ENCODE assay signal across 12 cellular contexts in the genomic region with DNA sequence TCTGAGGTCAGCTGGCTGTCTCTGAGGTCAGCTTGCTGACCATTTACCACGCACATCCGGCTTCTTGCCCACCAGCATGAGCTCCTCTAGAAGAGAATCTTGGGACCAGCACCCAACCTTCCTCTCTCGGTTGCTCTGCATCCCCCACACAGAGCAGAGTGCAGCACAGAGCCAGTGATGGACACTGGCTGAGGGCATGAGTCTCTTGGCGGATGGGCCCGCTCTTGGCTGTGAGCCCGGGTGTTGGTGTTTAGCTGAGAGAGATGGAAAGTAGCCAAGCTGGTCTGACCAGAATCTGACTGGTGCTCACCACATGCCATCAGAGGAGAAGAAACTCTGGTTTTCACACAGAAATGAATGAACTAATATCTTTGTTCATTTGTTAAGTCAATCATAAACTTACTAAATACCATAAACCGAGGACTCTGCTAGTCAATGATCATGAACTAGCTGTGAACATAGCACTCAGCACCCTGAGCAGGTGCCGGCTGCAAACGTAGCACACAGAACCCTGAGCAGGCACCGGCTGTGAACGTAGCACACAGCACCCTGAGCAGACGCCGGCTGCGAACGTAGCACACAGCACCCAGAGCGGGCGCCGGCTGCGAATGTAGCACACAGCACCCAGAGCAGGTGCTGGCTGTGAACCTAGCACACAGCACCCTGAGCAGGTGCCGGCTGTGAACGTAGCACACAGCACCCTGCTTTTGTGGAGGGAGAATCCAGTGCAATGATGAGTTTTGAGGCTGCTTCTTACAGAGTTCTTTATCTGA. TPM values are rescaled to one million over a fixed set of nuclear protein-coding genes. Genes with fewer than 3 reads are reported as not detected.
A peak's percentile ranks its signal among the peaks of the same experiment; 100 is the strongest.
DNase-seq lines count a peak whose midpoint lies in the region; ATAC-seq and TF ChIP-seq lines count a peak whose summit lies in the region.
"Had no signal": no experiment of that assay in that cellular context is flagged by ENCODE, and none has a peak within 500 bp of the region (broad histone marks: within the 10 kb centered on the region; RNA-seq: fewer than 3 reads in every experiment).

No MANE protein-coding gene starts in this region.

- H3K4me3 Mint-ChIP-seq in activated naive CD4-positive, alpha-beta T cell treated with anti-CD3 and anti-CD28 coated beads for 36 hours = no peak overlapping the region

- no peak overlapping the region for H3K27ac Mint-ChIP-seq in activated naive CD4-positive, alpha-beta T cell treated with anti-CD3 and anti-CD28 coated beads for 36 hours
- H3K27ac Mint-ChIP-seq: progenitor cell of endocrine pancreas had no signal

- H3K9me3 ChIP-seq in fibroblast of lung (ENCODE audit: control insufficient read depth, insufficient read depth, low read depth, low read length) = no peaks in the 10 kb centered on the region

- no peak for ATAC-seq in HG02981 (IDR thresholded peaks at IDR 0.05; ENCODE audit: unreplicated experiment)

- no peaks in the 10 kb centered on the region for H4K20me1 ChIP-seq in fibroblast of lung (ENCODE audit: control insufficient read depth, extremely low read depth, insufficient read depth, low read length)

- H3K79me2 ChIP-seq in fibroblast of lung (ENCODE audit: control insufficient read depth, insufficient read depth, low read length) = no peaks in the 10 kb centered on the region

- no peaks in the 10 kb centered on the region for H3K36me3 Mint-ChIP-seq in activated naive CD4-positive, alpha-beta T cell treated with anti-CD3 and anti-CD28 coated beads for 36 hours (ENCODE audit: low read depth)

- H3K4me2 ChIP-seq in fibroblast of lung (ENCODE audit: extremely low read depth, insufficient read depth, low read length) = peak overlapping the region; percentile 5

- TF ChIP-seq CTCF in fibroblast of lung (conservative IDR thresholded peaks at IDR 0.05 in 1 of 2, IDR thresholded peaks at IDR 0.05 in 1 of 2; ENCODE audit: low read depth in 1 of 2, low read length in 2 of 2) (no peak), retinal pigment epithelial cell (conservative IDR thresholded peaks at IDR 0.05; ENCODE audit: low read depth, low read length) (no peak)

- peaks cover 4% of the 10 kb centered on the region for H3K27me3 Mint-ChIP-seq in activated naive CD4-positive, alpha-beta T cell treated with anti-CD3 and anti-CD28 coated beads for 36 hours (ENCODE audit: low read depth)

- CTCF ChIA-PET in activated naive CD4-positive, alpha-beta T cell treated with anti-CD3 and anti-CD28 coated beads for 36 hours (lab: Charles Lee) = no interaction called here

- H3K27me3 ChIP-seq in fibroblast of lung (ENCODE audit: control insufficient read depth, insufficient read depth, low read length) = no peaks in the 10 kb centered on the region

- no peak overlapping the region for H2AFZ ChIP-seq in fibroblast of lung (ENCODE audit: low read length)

- H3K4me1 ChIP-seq in fibroblast of lung (ENCODE audit: control insufficient read depth, extremely low read depth, insufficient read depth, low read length) = peaks cover 6% of the 10 kb centered on the region

- H3K27ac ChIP-seq in fibroblast of lung (ENCODE audit: insufficient read depth, low read length) = peak overlapping the region; percentile 10
- H3K27ac ChIP-seq: 22Rv1 had no signal

- no peaks in the 10 kb centered on the region for H3K4me1 Mint-ChIP-seq in activated naive CD4-positive, alpha-beta T cell treated with anti-CD3 and anti-CD28 coated beads for 36 hours (ENCODE audit: low read depth)

- DNase-seq in DMS 273 (lab: John Stamatoyannopoulos, UW; ENCODE audit: unreplicated experiment) = peak; percentile 3
- no peak for DNase-seq in DMS 273 treated with DMSO at 0.1 percent for 48 hours (lab: John Stamatoyannopoulos, UW)
- DNase-seq in NCI-H510A (lab: John Stamatoyannopoulos, UW) = peak; percentile 20
- DNase-seq in fibroblast of lung (ENCODE audit: low read depth in 2 of 2) = peak; percentile 69 to 72
- peak; percentile 41 for DNase-seq in retinal pigment epithelial cell (ENCODE audit: low read depth)
- no peak for DNase-seq in iPS-NIHi7 (ENCODE audit: extremely low spot score)
- DNase-seq in activated naive CD4-positive, alpha-beta T cell treated with anti-CD3 and anti-CD28 coated beads for 36 hours = no peak
- DNase-seq: activated CD4-positive, alpha-beta T cell treated with anti-CD3 and anti-CD28 coated beads, Interleukin-2, amount 50 U/mL, for 48 hours; central memory CD4-positive, alpha-beta T cell had no signal

- H3K36me3 ChIP-seq in fibroblast of lung (ENCODE audit: control insufficient read depth, insufficient read depth, low read length) = no peaks in the 10 kb centered on the region

- no peak overlapping the region for H3K9ac ChIP-seq in fibroblast of lung (ENCODE audit: insufficient read depth, low read length)

- no peaks in the 10 kb centered on the region for H3K9me3 Mint-ChIP-seq in activated naive CD4-positive, alpha-beta T cell treated with anti-CD3 and anti-CD28 coated beads for 36 hours

- intact Hi-C loops in activated naive CD4-positive, alpha-beta T cell treated with anti-CD3 and anti-CD28 coated beads for 36 hours (cut with micrococcal nuclease) = no loop called here

- H3K4me3 ChIP-seq in fibroblast of lung (replicated peaks in 1 of 4; ENCODE audit: control extremely low read depth in 1 of 4, insufficient read depth in 1 of 4, low read depth in 3 of 4, low read length in 4 of 4) (no peak overlapping the region), retinal pigment epithelial cell (ENCODE audit: low read length) (no peak overlapping the region)

RNA-seq across cellular contexts. Expression of a gene that starts 10.4 kb away (rescaled TPM):
- total RNA-seq in fibroblast of lung = 269 and 473 TPM in 2 replicates
- 86.5 and 99.4 TPM in 2 replicates for polyA plus RNA-seq in fibroblast of lung
- 82.3 and 93.6 TPM in 2 replicates for polyA plus RNA-seq in fibroblast of lung (2012)
- 143 and 186 TPM in 2 replicates for polyA minus RNA-seq in fibroblast of lung (ENCODE audit: low replicate concordance)
- total RNA-seq in activated naive CD4-positive, alpha-beta T cell treated with anti-CD3 and anti-CD28 coated beads for 36 hours = not detected
- total RNA-seq: progenitor cell of endocrine pancreas had no signal

Comparison
In these comparisons a context has a peak if more than half of its experiments do, and no peak if none do; other contexts are left out.
1. DNase-seq: peak in DMS 273 (single experiment), NCI-H510A (single experiment), fibroblast of lung (2 of 2) and retinal pigment epithelial cell (single experiment); none in DMS 273 treated with DMSO at 0.1 percent for 48 hours (single experiment), iPS-NIHi7 (single experiment) and activated naive CD4-positive, alpha-beta T cell treated with anti-CD3 and anti-CD28 coated beads for 36 hours (single experiment).
2. RNA of a gene that starts 10.4 kb away (total RNA-seq): 269 to 473 TPM in fibroblast of lung; not detected in activated naive CD4-positive, alpha-beta T cell treated with anti-CD3 and anti-CD28 coated beads for 36 hours; every median in the first group is over 100 times any median in the second.